ENCODE assay signal across 8 cellular contexts in the genomic region with DNA sequence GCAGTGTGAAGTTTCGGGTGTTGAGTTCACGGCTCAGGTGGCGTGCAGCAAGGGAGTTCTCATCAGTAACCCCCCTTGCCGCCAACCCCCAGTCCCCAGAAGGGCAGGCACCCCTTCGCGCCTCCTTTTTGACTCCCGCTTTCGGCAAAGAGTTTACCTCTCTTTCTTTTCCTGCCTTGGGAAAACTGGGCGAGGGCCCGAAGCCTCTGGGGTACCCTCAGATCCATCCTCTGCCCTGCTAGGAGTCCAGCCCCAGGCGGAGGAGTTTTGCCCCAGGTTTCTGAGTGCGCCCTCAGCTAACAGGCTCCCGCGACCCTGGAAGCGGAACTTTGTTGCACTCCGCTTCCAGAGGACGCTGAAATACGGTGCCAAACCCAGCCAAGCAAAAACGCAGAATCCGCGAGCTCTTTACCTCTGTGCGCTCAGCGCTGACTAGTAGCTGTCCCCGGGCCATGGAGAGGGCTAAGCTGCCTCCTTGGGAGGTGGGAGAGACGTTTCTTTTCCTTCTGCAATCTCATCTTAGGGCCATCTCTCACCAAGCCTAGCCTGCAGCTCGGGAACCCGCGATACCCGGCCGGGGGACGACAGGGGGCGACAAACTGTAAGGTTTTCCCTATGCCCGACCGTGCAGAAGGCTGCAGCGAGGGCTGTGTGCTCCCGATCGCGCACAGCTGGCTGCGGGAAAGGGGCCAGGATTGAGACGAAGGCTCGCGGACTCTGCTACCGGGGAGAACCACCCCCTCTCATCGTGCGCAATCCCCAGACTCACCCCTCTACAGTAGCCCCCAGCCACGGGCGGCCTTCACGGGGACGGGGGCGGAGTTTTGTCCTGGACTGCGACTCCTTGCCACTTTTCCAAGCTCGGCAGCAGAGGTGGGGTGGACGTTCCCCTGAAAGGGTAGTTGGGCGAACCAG. TPM values are rescaled to one million over a fixed set of nuclear protein-coding genes. Genes with fewer than 3 reads are reported as not detected.
DNase-seq lines count a peak whose midpoint lies in the region; ATAC-seq and TF ChIP-seq lines count a peak whose summit lies in the region.

No MANE protein-coding gene starts in this region.

- H3K4me3 ChIP-seq in HUES48 (ENCODE audit: low read depth, low read length) (peak overlapping the region; percentile 39; the same call in 1 of the 2 replicates), heart left ventricle (peak overlapping the region in 7 of 12 donors; percentile 7 to 32 (median 12))

- no peaks in the 10 kb centered on the region for H3K36me3 ChIP-seq in HUES48 (ENCODE audit: control insufficient read depth, insufficient read depth, low read length)
- no peaks in the 10 kb centered on the region for H3K36me3 ChIP-seq in heart left ventricle

- intact Hi-C loops in heart left ventricle (cut with DNase I): no loop called here

- peak; percentile 77 for DNase-seq in COR-L47 (lab: John Stamatoyannopoulos, UW)
- peak in 2 of 5 donors; percentile 52 to 71 for DNase-seq in heart left ventricle
- peak; percentile 95 for DNase-seq in retina
- DNase-seq in glomerular visceral epithelial cell (ENCODE audit: extremely low spot score): no peak

- H3K27me3 ChIP-seq in HUES48 (ENCODE audit: control insufficient read depth, insufficient read depth, low read length) (peaks cover 100% of the 10 kb centered on the region), heart left ventricle (peaks cover 39 to 98% (median 93%) of the 10 kb centered on the region in 9 donors)

- ATAC-seq in heart left ventricle (peak; percentile 48 to 82 (median 62)), HG03039 (IDR thresholded peaks at IDR 0.05; ENCODE audit: unreplicated experiment) (no peak), GM18870 (IDR thresholded peaks at IDR 0.05; ENCODE audit: unreplicated experiment) (no peak)

- 3 to 4% (median 4%) methylated on average over 41 to 54 of the region's 54 CpGs for WGBS in heart left ventricle, 4 donors

- H3K27ac ChIP-seq in HUES48 (ENCODE audit: low read depth, low read length) (no peak overlapping the region), VCaP (no peak overlapping the region), heart left ventricle (no peak overlapping the region)

- no peak overlapping the region for H3K9ac ChIP-seq in HUES48 (ENCODE audit: low read depth, low read length)

- TF ChIP-seq CTCF in VCaP (conservative IDR thresholded peaks at IDR 0.05) (peak; percentile 71), heart left ventricle (IDR thresholded peaks at IDR 0.05) (peak in 11 of 12 donors; percentile 15 to 55 (median 39))

- TF ChIP-seq POLR2A in heart left ventricle (IDR thresholded peaks at IDR 0.05): no peak

- H3K9me3 ChIP-seq in HUES48 (ENCODE audit: control insufficient read depth, insufficient read depth, low read length) (no peaks in the 10 kb centered on the region), heart left ventricle (no peaks in the 10 kb centered on the region)

- peaks cover 23% of the 10 kb centered on the region for H3K4me1 ChIP-seq in HUES48 (ENCODE audit: control insufficient read depth, insufficient read depth, low read length)
- peaks cover 0 to 38% (median 2%) of the 10 kb centered on the region in 12 donors for H3K4me1 ChIP-seq in heart left ventricle

RNA-seq across cellular contexts. Expression of gene PAX1, which starts 2.7 kb away (rescaled TPM):
- total RNA-seq in heart left ventricle: under 1 TPM in 1 of 9 donors, not detected in 8; 0.44 TPM
- polyA plus RNA-seq in heart left ventricle: not detected

Comparison
In these comparisons a context has a peak if more than half of its experiments do, and no peak if none do; other contexts are left out.
1. ATAC-seq: peak in heart left ventricle (4 of 4); none in HG03039 (single experiment) and GM18870 (single experiment).